ENCODE assay signal across 15 cellular contexts in genomic region chr20:22430154-22430745, GRCh38.
DNase-seq lines count a peak whose midpoint lies in the region; ATAC-seq, FAIRE-seq and TF ChIP-seq lines count a peak whose summit lies in the region.
"Had no signal": no experiment of that assay in that cellular context is flagged by ENCODE, and none has a peak within 500 bp of the region (broad histone marks: within the 10 kb centered on the region; RNA-seq: fewer than 3 reads in every experiment).

No MANE protein-coding gene starts in this region.

- ATAC-seq in left lung = no peak
- no peak for ATAC-seq in HG03521 (IDR thresholded peaks at IDR 0.05; ENCODE audit: unreplicated experiment)
- ATAC-seq: activated CD4-positive, CD25-positive, alpha-beta regulatory T cell treated with anti-CD3 and anti-CD28 coated beads, Interleukin-2, amount 50 U/mL, for 24 hours had no signal

- no CpG with 5 or more reads among the region's 15 CpGs for WGBS in iPS DF 6.9 (ENCODE audit: insufficient coverage, insufficient read length)

- H3K27ac ChIP-seq in iPS DF 6.9 (ENCODE audit: low read length) (no peak overlapping the region), left lung (no peak overlapping the region)
- H3K27ac ChIP-seq: GM23248, left ventricle myocardium inferior had no signal

- H3K4me1 ChIP-seq in NT2/D1 (ENCODE audit: insufficient read depth, insufficient read length) (no peaks in the 10 kb centered on the region), iPS DF 6.9 (ENCODE audit: control insufficient read depth, insufficient read depth, low read length) (no peaks in the 10 kb centered on the region), left lung (peaks cover 0 to 6% of the 10 kb centered on the region in 2 donors)
- H3K4me1 ChIP-seq: left ventricle myocardium inferior had no signal

- DNase-seq in NCI-H1092 treated with DMSO at 0.1 percent for 48 hours (lab: John Stamatoyannopoulos, UW) (peak; percentile 15), NCI-H1092 (lab: John Stamatoyannopoulos, UW) (no peak), NT2/D1 (ENCODE audit: low read depth, low spot score) (peak; percentile 38), iPS DF 6.9 (ENCODE audit: low read depth, low spot score) (peak; percentile 50), urothelium cell line (ENCODE audit: low spot score) (peak; percentile 66), left lung (no peak), HUDEP-2 (lab: John Stamatoyannopoulos, UW; ENCODE audit: unreplicated experiment in 76 of 76) (no peak)
- DNase-seq: 8988T; effector memory CD4-positive, alpha-beta T cell; GM23248; left ventricle myocardium inferior; NK-92 treated with Interleukin-12 subunit alpha and Interleukin-12 subunit beta, amount 100 ng/mL, for 24 hours; thyroid gland had no signal

- FAIRE-seq in urothelium cell line (lab: Jason Lieb, UNC) = no peak

- peaks cover 100% of the 10 kb centered on the region for H3K27me3 ChIP-seq in NT2/D1 (ENCODE audit: insufficient read depth, insufficient read length)
- peaks cover 42% of the 10 kb centered on the region for H3K27me3 ChIP-seq in iPS DF 6.9 (ENCODE audit: control insufficient read depth, insufficient read depth, low read length)
- no peaks in the 10 kb centered on the region for H3K27me3 ChIP-seq in left lung
- H3K27me3 ChIP-seq: thyroid gland had no signal

- H3K9ac ChIP-seq in NT2/D1 (ENCODE audit: insufficient read length, low read depth) = no peak overlapping the region
- H3K9ac ChIP-seq: GM23248 had no signal

- no peak for TF ChIP-seq CTCF in left lung (IDR thresholded peaks at IDR 0.05)

- H3K4me3 ChIP-seq in NT2/D1 (ENCODE audit: insufficient read length, low read depth) (no peak overlapping the region), iPS DF 6.9 (ENCODE audit: low read length) (no peak overlapping the region), left lung (no peak overlapping the region)
- H3K4me3 ChIP-seq: GM23248, left ventricle myocardium inferior, thyroid gland had no signal

- no peaks in the 10 kb centered on the region for H3K36me3 ChIP-seq in NT2/D1 (ENCODE audit: insufficient read depth, insufficient read length, low read length)
- H3K36me3 ChIP-seq in iPS DF 6.9 (ENCODE audit: control insufficient read depth, insufficient read depth, low read length) = no peaks in the 10 kb centered on the region
- no peaks in the 10 kb centered on the region for H3K36me3 ChIP-seq in left lung
- H3K36me3 ChIP-seq: left ventricle myocardium inferior, thyroid gland had no signal

- H3K9me3 ChIP-seq in NT2/D1 (ENCODE audit: insufficient read depth, low read length) (peaks cover 34% of the 10 kb centered on the region), iPS DF 6.9 (ENCODE audit: control insufficient read depth, insufficient read depth, low read length) (no peaks in the 10 kb centered on the region), left lung (no peaks in the 10 kb centered on the region)
- H3K9me3 ChIP-seq: thyroid gland had no signal

- intact Hi-C loops in left lung (cut with DNase I) = no loop called here

Comparison
In these comparisons a context has a peak if more than half of its experiments do, and no peak if none do; other contexts are left out.
1. DNase-seq: peak in NCI-H1092 treated with DMSO at 0.1 percent for 48 hours (single experiment), NT2/D1 (single experiment), iPS DF 6.9 (single experiment) and urothelium cell line (single experiment); none in NCI-H1092 (single experiment), left lung (0 of 2) and HUDEP-2 (0 of 76).